19 cellular contexts compared by ENCODE assay signal in the genomic region with DNA sequence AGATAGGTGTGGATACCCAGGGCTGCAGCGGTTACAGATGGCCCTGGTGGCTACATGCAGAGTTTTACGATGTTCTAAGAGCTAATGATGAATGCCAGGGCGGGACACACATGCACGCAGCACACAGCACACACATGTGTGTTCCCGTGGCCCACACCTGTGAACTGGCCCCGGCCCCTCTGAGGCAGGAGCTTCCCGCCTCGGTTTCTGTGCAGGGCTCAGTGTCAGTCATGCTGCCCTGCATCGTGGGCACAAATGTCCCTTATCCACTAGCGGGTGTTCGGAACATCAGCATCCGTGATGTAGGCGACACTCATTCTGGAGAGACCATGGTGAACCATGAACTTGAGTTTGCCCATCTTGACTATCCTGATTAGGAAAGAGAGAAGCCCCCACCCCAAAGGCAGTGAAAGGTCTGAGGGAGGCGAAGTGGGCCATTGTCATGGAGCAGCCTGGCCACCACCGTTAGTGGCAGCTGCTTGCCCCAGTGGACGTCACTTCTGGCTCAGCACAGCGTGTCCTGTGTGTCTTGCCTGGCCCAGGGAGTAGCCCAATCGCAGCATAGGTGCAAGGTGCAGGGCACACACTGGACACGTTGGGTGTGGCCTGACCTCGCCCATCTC. TPM values are rescaled to one million over a fixed set of nuclear protein-coding genes. Genes with fewer than 3 reads are reported as not detected.
A peak's percentile ranks its signal among the peaks of the same experiment; 100 is the strongest.
DNase-seq lines count a peak whose midpoint lies in the region; ATAC-seq and TF ChIP-seq lines count a peak whose summit lies in the region.
"Had no signal": no experiment of that assay in that cellular context is flagged by ENCODE, and none has a peak within 500 bp of the region (broad histone marks: within the 10 kb centered on the region; RNA-seq: fewer than 3 reads in every experiment).

No MANE protein-coding gene starts in this region.

- no peaks in the 10 kb centered on the region for H3K79me2 ChIP-seq in H9 (ENCODE audit: insufficient read depth, low read length)

- H3K14ac ChIP-seq in H9 (ENCODE audit: insufficient read depth, low read length) = no peak overlapping the region

- no peaks in the 10 kb centered on the region for H3K27me3 ChIP-seq in H9 (ENCODE audit: insufficient read depth, low read length)

- H3K4me1 Mint-ChIP-seq in H9 = no peaks in the 10 kb centered on the region
- H3K4me1 Mint-ChIP-seq in stimulated activated memory B cell treated with anti-CD40 and anti-IgM and Interleukin-4, amounts not matched to agents 10 μg/mL and 1 μg/mL and 100 μg/mL, for 72 hours = no peaks in the 10 kb centered on the region

- H3K4me1 ChIP-seq in H9 (ENCODE audit: insufficient read depth, low read length) = no peaks in the 10 kb centered on the region
- H3K4me1 ChIP-seq: A549, Caco-2 had no signal

- no peak overlapping the region for H3K4me2 ChIP-seq in H9 (ENCODE audit: insufficient read depth, insufficient read length, low read length)
- H3K4me2 ChIP-seq: A549 had no signal

- no peak overlapping the region for H2BK5ac ChIP-seq in H9 (ENCODE audit: insufficient read length, low read length)

- H2BK120ac ChIP-seq in H9 (ENCODE audit: low read depth, low read length, poor library complexity, severe bottlenecking) = no peak overlapping the region

- H3K36me3 Mint-ChIP-seq in H9 (ENCODE audit: insufficient read depth in 1 of 3, low read depth in 3 of 3) = no peaks in the 10 kb centered on the region; a peak in 1 of 7 replicates
- no peaks in the 10 kb centered on the region for H3K36me3 Mint-ChIP-seq in stimulated activated memory B cell treated with anti-CD40 and anti-IgM and Interleukin-4, amounts not matched to agents 10 μg/mL and 1 μg/mL and 100 μg/mL, for 72 hours

- no peak overlapping the region for H3K4ac ChIP-seq in H9 (ENCODE audit: low read depth, low read length)

- H2BK15ac ChIP-seq in H9 (ENCODE audit: low read depth, low read length) = no peak overlapping the region

- no peaks in the 10 kb centered on the region for H3K23me2 ChIP-seq in H9 (ENCODE audit: insufficient read length, low read depth, low read length, poor library complexity, severe bottlenecking)

- no peak overlapping the region for H4K91ac ChIP-seq in H9 (ENCODE audit: insufficient read length, low read depth, low read length)

- no peak for TF ChIP-seq CTCF in H9 (conservative IDR thresholded peaks at IDR 0.05)

- H3K4me3 Mint-ChIP-seq in H9 = no peak overlapping the region
- no peak overlapping the region for H3K4me3 Mint-ChIP-seq in stimulated activated memory B cell treated with anti-CD40 and anti-IgM and Interleukin-4, amounts not matched to agents 10 μg/mL and 1 μg/mL and 100 μg/mL, for 72 hours
- H3K4me3 Mint-ChIP-seq: CD4-positive, alpha-beta T cell had no signal

- H3K27ac ChIP-seq in H9 (ENCODE audit: insufficient read length, low read depth, low read length) = no peak overlapping the region
- H3K27ac ChIP-seq: 22Rv1, A549, C4-2B, GM23248 had no signal

- no peak overlapping the region for H3K9ac ChIP-seq in H9 (ENCODE audit: extremely low read depth, insufficient read length, low read length)
- H3K9ac ChIP-seq: GM23248 had no signal

- no peak overlapping the region for H3K18ac ChIP-seq in H9 (ENCODE audit: insufficient read length, low read depth, low read length)

- WGBS in H9 (ENCODE audit: extremely low coverage, insufficient read length, low lambda C conversion rate) = no CpG with 5 or more reads among the region's 20 CpGs

- H3K23ac ChIP-seq in H9 (ENCODE audit: insufficient read length, low read depth, low read length) = no peak overlapping the region

- H4K20me1 ChIP-seq in H9 (ENCODE audit: control insufficient read depth, insufficient read depth, insufficient read length) = no peaks in the 10 kb centered on the region

- DNase-seq in activated CD8-positive, alpha-beta memory T cell treated with anti-CD3 and anti-CD28 coated beads, Interleukin-2, amount 50 U/mL, for 48 hours = peak; percentile 13
- DNase-seq in activated CD8-positive, alpha-beta memory T cell treated with anti-CD3 and anti-CD28 coated beads for 24 hours = no peak
- DNase-seq in H9 (peak; percentile 19), islet precursor cell (peak; percentile 43)
- no peak for DNase-seq in activated T-cell treated with anti-CD3 and anti-CD28 coated beads, Interleukin-2, amount 50 U/mL, for 1 hour
- DNase-seq: AML-193; Caco-2; CD4-positive, alpha-beta T cell; DMS79; GDM1; GM23248; HCEC 1CT had no signal

- H3T11ph ChIP-seq in H9 (ENCODE audit: low read length) = no peak overlapping the region

- H4K5ac ChIP-seq in H9 (ENCODE audit: insufficient read length, low read depth, low read length) = no peak overlapping the region

- H3K27me3 Mint-ChIP-seq in H9 (ENCODE audit: low read depth) = peaks cover 14% of the 10 kb centered on the region
- peaks cover 28% of the 10 kb centered on the region for H3K27me3 Mint-ChIP-seq in stimulated activated memory B cell treated with anti-CD40 and anti-IgM and Interleukin-4, amounts not matched to agents 10 μg/mL and 1 μg/mL and 100 μg/mL, for 72 hours

- no peaks in the 10 kb centered on the region for H3K9me3 Mint-ChIP-seq in H9
- no peaks in the 10 kb centered on the region for H3K9me3 Mint-ChIP-seq in stimulated activated memory B cell treated with anti-CD40 and anti-IgM and Interleukin-4, amounts not matched to agents 10 μg/mL and 1 μg/mL and 100 μg/mL, for 72 hours
- H3K9me3 Mint-ChIP-seq: CD4-positive, alpha-beta T cell had no signal

- ATAC-seq in stimulated activated memory B cell treated with anti-CD40 and anti-IgM and Interleukin-4, amounts not matched to agents 10 μg/mL and 1 μg/mL and 100 μg/mL, for 72 hours = peak; percentile 19
- no peak for ATAC-seq in HG03139 (IDR thresholded peaks at IDR 0.05; ENCODE audit: unreplicated experiment)

- H3K79me1 ChIP-seq in H9 (ENCODE audit: insufficient read depth, low read depth, low read length, poor library complexity, severe bottlenecking) = no peaks in the 10 kb centered on the region

- H2AFZ ChIP-seq in H9 (ENCODE audit: low read length) = no peak overlapping the region
- H2AFZ ChIP-seq: GM23248 had no signal

- H4K8ac ChIP-seq in H9 (replicated peaks; ENCODE audit: insufficient read length, low read depth, low read length) = no peak overlapping the region

- H3K56ac ChIP-seq in H9 (ENCODE audit: insufficient read length, low read depth, low read length) = no peak overlapping the region

- H2AK5ac ChIP-seq in H9 (ENCODE audit: insufficient read length, low read length) = no peak overlapping the region

- no peak overlapping the region for H2BK20ac ChIP-seq in H9 (ENCODE audit: low read depth, low read length, poor library complexity, severe bottlenecking)

- no peak overlapping the region for H2BK12ac ChIP-seq in H9 (ENCODE audit: insufficient read length, low read depth, low read length)

- peak overlapping the region in 1 of 3 experiments; percentile 3; a peak in 1 of 7 replicates for H3K27ac Mint-ChIP-seq in H9
- no peak overlapping the region for H3K27ac Mint-ChIP-seq in stimulated activated memory B cell treated with anti-CD40 and anti-IgM and Interleukin-4, amounts not matched to agents 10 μg/mL and 1 μg/mL and 100 μg/mL, for 72 hours
- H3K27ac Mint-ChIP-seq: CD4-positive, alpha-beta T cell had no signal

- H3K9me3 ChIP-seq in H9 (ENCODE audit: control insufficient read depth, low read depth, low read length) = no peaks in the 10 kb centered on the region
- H3K9me3 ChIP-seq: A549, Caco-2 had no signal

RNA-seq across cellular contexts. Expression of a gene that starts 43.8 kb away (rescaled TPM):
- not detected in 2 replicates for total RNA-seq in H9 (2021)
- total RNA-seq: Caco-2; CD4-positive, alpha-beta T cell; Daoy; GM23248; H4 had no signal

Comparison
In these comparisons a context has a peak if more than half of its experiments do, and no peak if none do; other contexts are left out.
1. DNase-seq: peak in activated CD8-positive, alpha-beta memory T cell treated with anti-CD3 and anti-CD28 coated beads, Interleukin-2, amount 50 U/mL, for 48 hours (single experiment), H9 (single experiment) and islet precursor cell (single experiment); none in activated CD8-positive, alpha-beta memory T cell treated with anti-CD3 and anti-CD28 coated beads for 24 hours (single experiment) and activated T-cell treated with anti-CD3 and anti-CD28 coated beads, Interleukin-2, amount 50 U/mL, for 1 hour (single experiment).